10 cellular contexts compared by ENCODE assay signal in genomic region chr11:32586576-32587190, GRCh38. TPM values are rescaled to one million over a fixed set of nuclear protein-coding genes. Genes with fewer than 3 reads are reported as not detected.
DNase-seq lines count a peak whose midpoint lies in the region; ATAC-seq, FAIRE-seq and TF ChIP-seq lines count a peak whose summit lies in the region.
"Had no signal": no experiment of that assay in that cellular context is flagged by ENCODE, and none has a peak within 500 bp of the region (broad histone marks: within the 10 kb centered on the region; RNA-seq: fewer than 3 reads in every experiment).

No MANE protein-coding gene starts in this region.

- no peaks in the 10 kb centered on the region for H3K27me3 ChIP-seq in naive thymus-derived CD4-positive, alpha-beta T cell (ENCODE audit: control insufficient read depth in 2 of 2, insufficient read depth in 2 of 2, low read length in 2 of 2)
- no peaks in the 10 kb centered on the region for H3K27me3 ChIP-seq in uterus
- H3K27me3 ChIP-seq: BLaER1 had no signal

- H3K4me3 Mint-ChIP-seq in activated naive CD8-positive, alpha-beta T cell, result peak overlapping the region; percentile 98
- H3K4me3 Mint-ChIP-seq in naive thymus-derived CD4-positive, alpha-beta T cell, result peak overlapping the region; percentile 31 to 99 (median 71)

- FAIRE-seq in HTR-8/SVneo (lab: Jason Lieb, UNC) (no peak), RCC 7860 (lab: Jason Lieb, UNC) (no peak)

- H3K9me3 Mint-ChIP-seq in activated naive CD8-positive, alpha-beta T cell (ENCODE audit: low read depth), result no peaks in the 10 kb centered on the region
- H3K9me3 Mint-ChIP-seq in naive thymus-derived CD4-positive, alpha-beta T cell, result peaks cover 0 to 1% (median 0%) of the 10 kb centered on the region in 11 donors

- intact Hi-C loops in naive thymus-derived CD4-positive, alpha-beta T cell (cut with micrococcal nuclease), result loop anchor here (10.0 kb wide), 4 partner anchors 162 to 1848 kb away; partner anchors contain the start of genes CAT (in 2 of the 2), CCDC73 (in 1 of the 2) and FBXO3 (in 1 of the 2)
- intact Hi-C loops in uterus (cut with DNase I; ENCODE audit: low total_unique reads), result no loop called here

- H3K9me3 ChIP-seq in naive thymus-derived CD4-positive, alpha-beta T cell (ENCODE audit: control insufficient read depth in 2 of 3, low read length in 3 of 3), result no peaks in the 10 kb centered on the region
- no peaks in the 10 kb centered on the region for H3K9me3 ChIP-seq in uterus

- POLR2A ChIA-PET in naive thymus-derived CD4-positive, alpha-beta T cell (lab: Charles Lee), result no interaction called here

- no peak for TF ChIP-seq POLR2A in uterus (IDR thresholded peaks at IDR 0.05)

- H3K4me1 Mint-ChIP-seq in activated naive CD8-positive, alpha-beta T cell (ENCODE audit: low read depth), result peaks cover 60% of the 10 kb centered on the region
- peaks cover 27 to 63% (median 53%) of the 10 kb centered on the region in 7 donors for H3K4me1 Mint-ChIP-seq in naive thymus-derived CD4-positive, alpha-beta T cell

- peak in 1 of 4 experiments; percentile 7 for TF ChIP-seq CTCF in uterus (IDR thresholded peaks at IDR 0.05)

- CTCF ChIA-PET in naive thymus-derived CD4-positive, alpha-beta T cell (lab: Charles Lee), result no interaction called here

- no peak overlapping the region for H3K27ac ChIP-seq in naive thymus-derived CD4-positive, alpha-beta T cell (ENCODE audit: low read depth, low read length)
- H3K27ac ChIP-seq in uterus, result no peak overlapping the region
- H3K27ac ChIP-seq: BLaER1 had no signal

- peak; percentile 3 for DNase-seq in NCI-H146 (lab: John Stamatoyannopoulos, UW)
- DNase-seq in NCI-H146 treated with DMSO at 0.1 percent for 48 hours (lab: John Stamatoyannopoulos, UW; ENCODE audit: unreplicated experiment), result no peak
- peak; percentile 31 for DNase-seq in HTR-8/SVneo (ENCODE audit: insufficient read length, low spot score)
- DNase-seq in naive thymus-derived CD4-positive, alpha-beta T cell, result no peak
- no peak for DNase-seq in RCC 7860 (ENCODE audit: low spot score)
- no peak for DNase-seq in uterus
- DNase-seq in inferior parietal cortex (ENCODE audit: extremely low spot score), result no peak
- DNase-seq: right cardiac atrium had no signal

- H3K4me3 ChIP-seq in naive thymus-derived CD4-positive, alpha-beta T cell (ENCODE audit: low read length), result no peak overlapping the region
- no peak overlapping the region for H3K4me3 ChIP-seq in uterus
- H3K4me3 ChIP-seq: BLaER1 had no signal

- peaks cover 27 to 28% of the 10 kb centered on the region in 2 donors for H3K4me1 ChIP-seq in naive thymus-derived CD4-positive, alpha-beta T cell (ENCODE audit: control insufficient read depth in 2 of 2, insufficient read depth in 2 of 2, low read length in 2 of 2)
- peaks cover 0 to 4% of the 10 kb centered on the region in 2 donors for H3K4me1 ChIP-seq in uterus

- no peaks in the 10 kb centered on the region for H3K27me3 Mint-ChIP-seq in activated naive CD8-positive, alpha-beta T cell
- no peaks in the 10 kb centered on the region for H3K27me3 Mint-ChIP-seq in naive thymus-derived CD4-positive, alpha-beta T cell

- H3K27ac Mint-ChIP-seq in activated naive CD8-positive, alpha-beta T cell, result peak overlapping the region; percentile 62
- peak overlapping the region in 3 of 9 donors; percentile 1 to 84 (median 73) for H3K27ac Mint-ChIP-seq in naive thymus-derived CD4-positive, alpha-beta T cell

- peaks cover 9 to 39% (median 14%) of the 10 kb centered on the region in 3 experiments for H3K36me3 ChIP-seq in naive thymus-derived CD4-positive, alpha-beta T cell (ENCODE audit: control insufficient read depth in 2 of 3, insufficient read depth in 3 of 3, low read length in 3 of 3)
- no peaks in the 10 kb centered on the region for H3K36me3 ChIP-seq in uterus

- H3K36me3 Mint-ChIP-seq in activated naive CD8-positive, alpha-beta T cell, result peaks cover 13% of the 10 kb centered on the region
- peaks cover 9 to 30% (median 16%) of the 10 kb centered on the region in 5 donors for H3K36me3 Mint-ChIP-seq in naive thymus-derived CD4-positive, alpha-beta T cell

- ATAC-seq in naive thymus-derived CD4-positive, alpha-beta T cell, result no peak
- ATAC-seq: right cardiac atrium had no signal

RNA-seq across cellular contexts. Expression of gene EIF3M, which starts 3.1 kb away (rescaled TPM):
- 100 to 1,000 TPM; 210 to 250 (median 236) TPM for total RNA-seq in naive thymus-derived CD4-positive, alpha-beta T cell
- polyA plus RNA-seq in naive thymus-derived CD4-positive, alpha-beta T cell, result 100 to 1,000 TPM; 245 to 281 TPM
- total RNA-seq in uterus, result 100 to 1,000 TPM in 3 of 4 donors, 10 to 100 TPM in 1; 96.8 to 611 (median 225) TPM

Comparison
In these comparisons a context has a peak if more than half of its experiments do, and no peak if none do; other contexts are left out.
1. DNase-seq: peak in NCI-H146 (single experiment) and HTR-8/SVneo (single experiment); none in NCI-H146 treated with DMSO at 0.1 percent for 48 hours (single experiment), naive thymus-derived CD4-positive, alpha-beta T cell (0 of 9), RCC 7860 (single experiment), uterus (0 of 2) and inferior parietal cortex (single experiment).